ENCODE assay signal across 2 cellular contexts in genomic region chr3:186663351-186664118, GRCh38.
TF ChIP-seq lines count a peak whose summit lies in the region.

No MANE protein-coding gene starts in this region.

TF ChIP-seq in H1, 55 proteins besides CTCF, POLR2A, EP300 and RAD21:
- TF ChIP-seq ATF2 (IDR thresholded peaks at IDR 0.05; ENCODE audit: low read length), result no peak
- no peak for TF ChIP-seq TBP (IDR thresholded peaks at IDR 0.05; ENCODE audit: low read depth, low read length)
- TF ChIP-seq TAF7 (optimal IDR thresholded peaks at IDR 0.05; ENCODE audit: borderline replicate concordance, low read depth, low read length), result no peak
- no peak for TF ChIP-seq GTF2F1 (IDR thresholded peaks at IDR 0.05; ENCODE audit: borderline replicate concordance, low read depth, low read length)
- no peak for TF ChIP-seq RXRA (IDR thresholded peaks at IDR 0.05; ENCODE audit: insufficient read depth, low read depth, low read length)
- no peak for TF ChIP-seq CHD2 (IDR thresholded peaks at IDR 0.05; ENCODE audit: low read length)

TF ChIP-seq in SK-N-SH treated with all-trans-retinoic acid at 6 μM for 48 hours, 23 proteins besides CTCF, POLR2A, EP300 and RAD21:
- TF ChIP-seq POU6F1 (CRISPR knock-in tag; IDR thresholded peaks at IDR 0.05; ENCODE audit: borderline replicate concordance, low read depth) (no peak), TOX (CRISPR knock-in tag; IDR thresholded peaks at IDR 0.05; ENCODE audit: borderline replicate concordance) (no peak), ESRRG (CRISPR knock-in tag; IDR thresholded peaks at IDR 0.05) (no peak), PATZ1 (CRISPR knock-in tag; IDR thresholded peaks at IDR 0.05; ENCODE audit: borderline replicate concordance) (no peak), ZFP30 (CRISPR knock-in tag; IDR thresholded peaks at IDR 0.05) (no peak), SNAI2 (CRISPR knock-in tag; IDR thresholded peaks at IDR 0.05) (no peak), PPARA (CRISPR knock-in tag; IDR thresholded peaks at IDR 0.05; ENCODE audit: borderline replicate concordance) (no peak), ZC3H10 (CRISPR knock-in tag; IDR thresholded peaks at IDR 0.05) (no peak), ISL1 (CRISPR knock-in tag; IDR thresholded peaks at IDR 0.05) (no peak), CREB5 (CRISPR knock-in tag; IDR thresholded peaks at IDR 0.05; ENCODE audit: low read depth) (no peak), ZNF8 (CRISPR knock-in tag; IDR thresholded peaks at IDR 0.05) (no peak), CSRNP3 (CRISPR knock-in tag; IDR thresholded peaks at IDR 0.05) (no peak), TCF4 (CRISPR knock-in tag; IDR thresholded peaks at IDR 0.05; ENCODE audit: borderline replicate concordance) (no peak), GLIS3 (CRISPR knock-in tag; IDR thresholded peaks at IDR 0.05) (no peak), TSHZ2 (CRISPR knock-in tag; IDR thresholded peaks at IDR 0.05) (no peak), ARNTL (CRISPR knock-in tag; IDR thresholded peaks at IDR 0.05; ENCODE audit: borderline replicate concordance, low read depth) (no peak), ZNF565 (CRISPR knock-in tag; conservative IDR thresholded peaks at IDR 0.05; ENCODE audit: low read depth) (no peak), BACH2 (CRISPR knock-in tag; IDR thresholded peaks at IDR 0.05; ENCODE audit: borderline replicate concordance) (no peak), ZFP3 (CRISPR knock-in tag; IDR thresholded peaks at IDR 0.05) (no peak)
TF ChIP-seq in SK-N-SH treated with all-trans-retinoic acid at 6 μM for 48 hours: peak in this region for 0.
